2 cellular contexts compared by ENCODE assay signal in the genomic region with DNA sequence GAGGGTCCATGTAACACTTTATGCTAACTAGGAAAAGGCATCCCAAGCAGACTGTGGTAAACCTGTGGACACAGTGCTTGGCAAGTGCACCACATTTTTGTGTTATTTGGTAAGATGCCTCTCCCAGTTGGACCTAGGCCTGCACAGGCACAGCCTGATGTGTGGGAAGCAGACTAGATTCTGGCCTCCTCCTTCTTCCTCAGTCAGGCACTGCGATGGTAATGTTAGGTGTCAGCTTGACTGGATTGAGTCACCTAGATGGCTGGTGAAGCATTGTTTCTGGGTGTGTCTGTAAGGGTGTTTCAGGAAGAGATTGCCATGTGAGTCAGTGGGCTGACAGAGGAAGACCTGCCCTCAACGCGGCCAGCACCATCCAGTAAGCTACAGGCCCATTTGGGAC.
TF ChIP-seq lines count a peak whose summit lies in the region.

No MANE protein-coding gene starts in this region.

TF ChIP-seq in IMR-90, 13 proteins besides CTCF, POLR2A, EP300 and RAD21 (continued from another document):
- TF ChIP-seq, protein P1, sequence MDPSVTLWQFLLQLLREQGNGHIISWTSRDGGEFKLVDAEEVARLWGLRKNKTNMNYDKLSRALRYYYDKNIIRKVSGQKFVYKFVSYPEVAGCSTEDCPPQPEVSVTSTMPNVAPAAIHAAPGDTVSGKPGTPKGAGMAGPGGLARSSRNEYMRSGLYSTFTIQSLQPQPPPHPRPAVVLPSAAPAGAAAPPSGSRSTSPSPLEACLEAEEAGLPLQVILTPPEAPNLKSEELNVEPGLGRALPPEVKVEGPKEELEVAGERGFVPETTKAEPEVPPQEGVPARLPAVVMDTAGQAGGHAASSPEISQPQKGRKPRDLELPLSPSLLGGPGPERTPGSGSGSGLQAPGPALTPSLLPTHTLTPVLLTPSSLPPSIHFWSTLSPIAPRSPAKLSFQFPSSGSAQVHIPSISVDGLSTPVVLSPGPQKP (IDR thresholded peaks at IDR 0.05; ENCODE audit: borderline replicate concordance, low read depth, low read length), result no peak
- no peak for TF ChIP-seq SMC3 (IDR thresholded peaks at IDR 0.05; ENCODE audit: low read depth, low read length)
- no peak for TF ChIP-seq RFX5 (IDR thresholded peaks at IDR 0.05; ENCODE audit: low read depth, low read length)

TF ChIP-seq in GM23338, 12 proteins besides CTCF, POLR2A, EP300 and RAD21 (continued from another document):
- TF ChIP-seq, protein P2, sequence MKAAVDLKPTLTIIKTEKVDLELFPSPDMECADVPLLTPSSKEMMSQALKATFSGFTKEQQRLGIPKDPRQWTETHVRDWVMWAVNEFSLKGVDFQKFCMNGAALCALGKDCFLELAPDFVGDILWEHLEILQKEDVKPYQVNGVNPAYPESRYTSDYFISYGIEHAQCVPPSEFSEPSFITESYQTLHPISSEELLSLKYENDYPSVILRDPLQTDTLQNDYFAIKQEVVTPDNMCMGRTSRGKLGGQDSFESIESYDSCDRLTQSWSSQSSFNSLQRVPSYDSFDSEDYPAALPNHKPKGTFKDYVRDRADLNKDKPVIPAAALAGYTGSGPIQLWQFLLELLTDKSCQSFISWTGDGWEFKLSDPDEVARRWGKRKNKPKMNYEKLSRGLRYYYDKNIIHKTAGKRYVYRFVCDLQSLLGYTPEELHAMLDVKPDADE (IDR thresholded peaks at IDR 0.05), result no peak
- TF ChIP-seq EZH2phosphoT487 (IDR thresholded peaks at IDR 0.05; ENCODE audit: unreplicated experiment), result no peak
